ENCODE assay signal across 1 cellular context in the genomic region with DNA sequence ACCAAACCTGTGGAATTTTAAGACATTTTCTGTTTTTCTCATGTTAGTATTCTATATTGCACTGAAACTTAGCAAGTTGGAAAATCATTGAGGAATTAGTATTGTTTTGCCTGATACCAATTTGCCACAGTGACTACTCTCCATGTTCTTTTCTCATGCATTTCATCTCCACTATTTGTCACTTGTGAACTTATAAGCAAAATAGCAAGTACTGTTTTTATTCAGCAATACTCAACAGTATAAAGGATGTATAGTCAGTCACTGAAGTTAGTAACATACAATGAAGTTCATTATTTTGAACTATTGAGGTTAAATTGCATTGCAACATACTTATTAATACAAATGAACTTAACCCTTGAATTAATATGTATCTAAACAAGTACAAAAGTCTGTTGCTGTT.
TF ChIP-seq lines count a peak whose summit lies in the region.

No MANE protein-coding gene starts in this region.

TF ChIP-seq in A549, 52 proteins besides CTCF, POLR2A, EP300 and RAD21 (continued from another document):
- no peak for TF ChIP-seq KDM1A (IDR thresholded peaks at IDR 0.05; ENCODE audit: low read depth)
- no peak for TF ChIP-seq FOSL2 (IDR thresholded peaks at IDR 0.05)
- no peak for TF ChIP-seq FOSL2 (CRISPR knock-in tag; IDR thresholded peaks at IDR 0.05)
- no peak for TF ChIP-seq RARB (CRISPR knock-in tag; IDR thresholded peaks at IDR 0.05)
- TF ChIP-seq MAZ (IDR thresholded peaks at IDR 0.05; ENCODE audit: borderline replicate concordance, low read depth, low read length): no peak
- TF ChIP-seq HDAC2 (IDR thresholded peaks at IDR 0.05): no peak
- no peak for TF ChIP-seq ZSCAN20 (CRISPR knock-in tag; IDR thresholded peaks at IDR 0.05)
- TF ChIP-seq EHMT2 (IDR thresholded peaks at IDR 0.05; ENCODE audit: low read depth): no peak
